ENCODE assay signal across 12 cellular contexts in the genomic region with DNA sequence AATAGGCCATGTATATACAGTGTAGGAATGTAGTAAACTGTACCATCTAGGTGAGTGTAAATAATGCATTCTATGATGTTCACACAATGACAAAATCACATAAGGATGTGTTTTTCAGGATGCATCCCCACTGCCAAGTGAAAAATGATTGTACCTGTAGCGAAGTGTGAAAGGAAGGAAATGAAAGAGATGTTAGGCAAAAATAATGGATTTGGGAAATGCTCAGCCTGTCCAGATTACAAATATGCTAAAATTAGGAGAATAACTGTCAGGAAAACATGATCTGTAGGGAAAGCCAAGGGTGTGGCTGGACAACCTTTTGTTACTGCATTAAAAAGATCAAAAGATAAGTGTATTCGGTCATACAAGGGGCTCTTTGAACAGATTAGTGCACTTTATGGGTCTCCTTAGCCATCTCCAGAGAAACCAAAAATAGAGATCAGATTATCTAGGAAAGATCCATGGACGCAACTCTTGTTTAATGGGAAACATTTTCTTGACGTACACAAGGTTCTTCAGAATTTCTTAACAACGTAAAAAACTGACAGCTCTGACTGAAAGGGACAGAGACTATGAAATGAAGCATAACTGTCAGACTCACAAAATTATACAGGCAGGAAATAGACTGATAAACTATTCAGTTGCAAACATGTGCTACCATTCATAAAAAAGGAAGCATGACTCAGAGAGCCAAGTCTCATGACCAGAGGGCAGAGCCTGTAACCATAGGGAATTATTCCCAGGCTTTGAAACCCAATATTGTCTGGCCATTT.
A peak's percentile ranks its signal among the peaks of the same experiment; 100 is the strongest.
DNase-seq lines count a peak whose midpoint lies in the region; ATAC-seq and TF ChIP-seq lines count a peak whose summit lies in the region.
"Had no signal": no experiment of that assay in that cellular context is flagged by ENCODE, and none has a peak within 500 bp of the region (broad histone marks: within the 10 kb centered on the region; RNA-seq: fewer than 3 reads in every experiment).

No MANE protein-coding gene starts in this region.

- POLR2A ChIA-PET in naive thymus-derived CD4-positive, alpha-beta T cell (lab: Charles Lee): no interaction called here
- POLR2A ChIA-PET in Caco-2 (lab: Charles Lee): no interaction called here
- POLR2A ChIA-PET in activated CD4-positive, alpha-beta memory T cell treated with anti-CD3 and anti-CD28 coated beads, Interleukin-2, amount 10 ng/mL, durations not matched to agents 7 days and 5 days (lab: Charles Lee): no interaction called here

- peak; percentile 64 for ATAC-seq in naive thymus-derived CD4-positive, alpha-beta T cell
- ATAC-seq: HCT116 had no signal

- H3K27me3 Mint-ChIP-seq in dendritic cell treated with granulocyte-macrophage colony-stimulating factor and Interleukin-4, amounts not matched to agents 40 ng/mL and 50 ng/mL, for 4 days: no peaks in the 10 kb centered on the region
- peaks cover 0 to 5% (median 0%) of the 10 kb centered on the region in 5 donors for H3K27me3 Mint-ChIP-seq in naive thymus-derived CD4-positive, alpha-beta T cell
- peaks cover 7% of the 10 kb centered on the region for H3K27me3 Mint-ChIP-seq in Caco-2 (ENCODE audit: insufficient read depth, unreplicated experiment)
- no peaks in the 10 kb centered on the region for H3K27me3 Mint-ChIP-seq in activated CD4-positive, alpha-beta memory T cell treated with anti-CD3 and anti-CD28 coated beads, Interleukin-2, amount 10 ng/mL, durations not matched to agents 7 days and 5 days
- no peaks in the 10 kb centered on the region for H3K27me3 Mint-ChIP-seq in activated naive CD8-positive, alpha-beta T cell treated with anti-CD3 and anti-CD28 coated beads for 36 hours
- H3K27me3 Mint-ChIP-seq: activated naive CD4-positive, alpha-beta T cell treated with anti-CD3 and anti-CD28 coated beads, Interleukin-2, amount 50 U/mL, for 24 hours had no signal

- H3K4me1 ChIP-seq in naive thymus-derived CD4-positive, alpha-beta T cell (ENCODE audit: control insufficient read depth in 2 of 2, insufficient read depth in 2 of 2, low read length in 2 of 2): no peaks in the 10 kb centered on the region
- H3K4me1 ChIP-seq in Caco-2: no peaks in the 10 kb centered on the region

- H3K36me3 ChIP-seq in naive thymus-derived CD4-positive, alpha-beta T cell (ENCODE audit: control insufficient read depth in 2 of 3, insufficient read depth in 3 of 3, low read length in 3 of 3): no peaks in the 10 kb centered on the region
- no peaks in the 10 kb centered on the region for H3K36me3 ChIP-seq in Caco-2 (ENCODE audit: control insufficient read depth, insufficient read depth, low read length)
- H3K36me3 ChIP-seq: upper lobe of left lung had no signal

- H3K9me3 ChIP-seq in naive thymus-derived CD4-positive, alpha-beta T cell (ENCODE audit: control insufficient read depth in 2 of 3, low read length in 3 of 3): no peaks in the 10 kb centered on the region
- no peaks in the 10 kb centered on the region for H3K9me3 ChIP-seq in Caco-2
- H3K9me3 ChIP-seq: upper lobe of left lung had no signal

- no TSS peak for BruUV-seq in Caco-2 (replicated peaks; lab: Mats Ljungman, UMichigan)

- no peaks in the 10 kb centered on the region for H3K27me3 ChIP-seq in naive thymus-derived CD4-positive, alpha-beta T cell (ENCODE audit: control insufficient read depth in 2 of 2, insufficient read depth in 2 of 2, low read length in 2 of 2)
- H3K27me3 ChIP-seq in Caco-2 (replicated peaks; ENCODE audit: control insufficient read depth, insufficient read depth, low read length): no peaks in the 10 kb centered on the region
- H3K27me3 ChIP-seq: upper lobe of left lung had no signal

- H3K9me3 Mint-ChIP-seq in dendritic cell treated with granulocyte-macrophage colony-stimulating factor and Interleukin-4, amounts not matched to agents 40 ng/mL and 50 ng/mL, for 4 days: peaks cover 13% of the 10 kb centered on the region
- H3K9me3 Mint-ChIP-seq in naive thymus-derived CD4-positive, alpha-beta T cell: peaks cover 0 to 11% (median 1%) of the 10 kb centered on the region in 11 donors
- H3K9me3 Mint-ChIP-seq in Caco-2 (ENCODE audit: unreplicated experiment): no peaks in the 10 kb centered on the region
- H3K9me3 Mint-ChIP-seq in activated CD4-positive, alpha-beta memory T cell treated with anti-CD3 and anti-CD28 coated beads, Interleukin-2, amount 10 ng/mL, durations not matched to agents 7 days and 5 days: no peaks in the 10 kb centered on the region
- H3K9me3 Mint-ChIP-seq in activated naive CD8-positive, alpha-beta T cell treated with anti-CD3 and anti-CD28 coated beads for 36 hours: peaks cover 2% of the 10 kb centered on the region

- DNase-seq in EH (ENCODE audit: low read depth): peak; percentile 85
- peak; percentile 91 for DNase-seq in MV-4-11 (lab: John Stamatoyannopoulos, UW)
- no peak for DNase-seq in naive thymus-derived CD4-positive, alpha-beta T cell
- no peak for DNase-seq in Caco-2
- no peak for DNase-seq in activated CD4-positive, alpha-beta memory T cell treated with anti-CD3 and anti-CD28 coated beads, Interleukin-2, amount 10 ng/mL, durations not matched to agents 7 days and 5 days
- DNase-seq in activated naive CD8-positive, alpha-beta T cell treated with anti-CD3 and anti-CD28 coated beads for 36 hours: no peak
- DNase-seq in SKM-1 treated with dmso at 0.1 percent for 144 hours (lab: John Stamatoyannopoulos, UW; ENCODE audit: unreplicated experiment): no peak
- DNase-seq: NCI-H1105 treated with DMSO at 0.1 percent for 48 hours had no signal

- intact Hi-C loops in dendritic cell treated with granulocyte-macrophage colony-stimulating factor and Interleukin-4, amounts not matched to agents 40 ng/mL and 50 ng/mL, for 4 days (cut with micrococcal nuclease): loop anchor here (5.0 kb wide), 2 partner anchors 252 to 412 kb away; a partner anchor contains a TSS
- intact Hi-C loops in naive thymus-derived CD4-positive, alpha-beta T cell (cut with micrococcal nuclease): no loop called here
- intact Hi-C loops in Caco-2 (cut with micrococcal nuclease; ENCODE audit: unreplicated experiment): no loop called here

- TF ChIP-seq CTCF in Caco-2 (IDR thresholded peaks at IDR 0.05; ENCODE audit: insufficient read depth in 1 of 2, low read depth in 1 of 2, low read length in 1 of 2, severe bottlenecking in 1 of 2, unreplicated experiment in 1 of 2): no peak

- CTCF ChIA-PET in naive thymus-derived CD4-positive, alpha-beta T cell (lab: Charles Lee): no interaction called here
- CTCF ChIA-PET in Caco-2 (lab: Charles Lee): no interaction called here
- CTCF ChIA-PET in activated CD4-positive, alpha-beta memory T cell treated with anti-CD3 and anti-CD28 coated beads, Interleukin-2, amount 10 ng/mL, durations not matched to agents 7 days and 5 days (lab: Charles Lee): no interaction called here

- no peak overlapping the region for H3K4me3 ChIP-seq in naive thymus-derived CD4-positive, alpha-beta T cell (ENCODE audit: low read length)
- H3K4me3 ChIP-seq in Caco-2 (ENCODE audit: low read depth, low read length): no peak overlapping the region
- H3K4me3 ChIP-seq: upper lobe of left lung had no signal

- H3K4me1 Mint-ChIP-seq in dendritic cell treated with granulocyte-macrophage colony-stimulating factor and Interleukin-4, amounts not matched to agents 40 ng/mL and 50 ng/mL, for 4 days (ENCODE audit: low read depth): peaks cover 35% of the 10 kb centered on the region
- no peaks in the 10 kb centered on the region for H3K4me1 Mint-ChIP-seq in naive thymus-derived CD4-positive, alpha-beta T cell
- no peaks in the 10 kb centered on the region for H3K4me1 Mint-ChIP-seq in Caco-2 (ENCODE audit: low read depth, unreplicated experiment)
- no peaks in the 10 kb centered on the region for H3K4me1 Mint-ChIP-seq in activated CD4-positive, alpha-beta memory T cell treated with anti-CD3 and anti-CD28 coated beads, Interleukin-2, amount 10 ng/mL, durations not matched to agents 7 days and 5 days
- H3K4me1 Mint-ChIP-seq in activated naive CD8-positive, alpha-beta T cell treated with anti-CD3 and anti-CD28 coated beads for 36 hours: no peaks in the 10 kb centered on the region
- H3K4me1 Mint-ChIP-seq: activated naive CD4-positive, alpha-beta T cell treated with anti-CD3 and anti-CD28 coated beads, Interleukin-2, amount 50 U/mL, for 24 hours had no signal

- no peak overlapping the region for H3K4me3 Mint-ChIP-seq in dendritic cell treated with granulocyte-macrophage colony-stimulating factor and Interleukin-4, amounts not matched to agents 40 ng/mL and 50 ng/mL, for 4 days
- no peak overlapping the region for H3K4me3 Mint-ChIP-seq in naive thymus-derived CD4-positive, alpha-beta T cell
- no peak overlapping the region for H3K4me3 Mint-ChIP-seq in Caco-2 (ENCODE audit: unreplicated experiment)
- H3K4me3 Mint-ChIP-seq in activated CD4-positive, alpha-beta memory T cell treated with anti-CD3 and anti-CD28 coated beads, Interleukin-2, amount 10 ng/mL, durations not matched to agents 7 days and 5 days: no peak overlapping the region
- no peak overlapping the region for H3K4me3 Mint-ChIP-seq in activated naive CD8-positive, alpha-beta T cell treated with anti-CD3 and anti-CD28 coated beads for 36 hours
- H3K4me3 Mint-ChIP-seq: activated naive CD4-positive, alpha-beta T cell treated with anti-CD3 and anti-CD28 coated beads, Interleukin-2, amount 50 U/mL, for 24 hours had no signal

- peak overlapping the region; percentile 59 for H3K27ac Mint-ChIP-seq in dendritic cell treated with granulocyte-macrophage colony-stimulating factor and Interleukin-4, amounts not matched to agents 40 ng/mL and 50 ng/mL, for 4 days
- H3K27ac Mint-ChIP-seq in naive thymus-derived CD4-positive, alpha-beta T cell: no peak overlapping the region
- H3K27ac Mint-ChIP-seq in Caco-2 (ENCODE audit: unreplicated experiment): no peak overlapping the region
- no peak overlapping the region for H3K27ac Mint-ChIP-seq in activated CD4-positive, alpha-beta memory T cell treated with anti-CD3 and anti-CD28 coated beads, Interleukin-2, amount 10 ng/mL, durations not matched to agents 7 days and 5 days
- no peak overlapping the region for H3K27ac Mint-ChIP-seq in activated naive CD8-positive, alpha-beta T cell treated with anti-CD3 and anti-CD28 coated beads for 36 hours
- H3K27ac Mint-ChIP-seq: activated naive CD4-positive, alpha-beta T cell treated with anti-CD3 and anti-CD28 coated beads, Interleukin-2, amount 50 U/mL, for 24 hours had no signal

- H3K27ac ChIP-seq in naive thymus-derived CD4-positive, alpha-beta T cell (ENCODE audit: low read depth, low read length): no peak overlapping the region

- no peaks in the 10 kb centered on the region for H3K36me3 Mint-ChIP-seq in dendritic cell treated with granulocyte-macrophage colony-stimulating factor and Interleukin-4, amounts not matched to agents 40 ng/mL and 50 ng/mL, for 4 days (ENCODE audit: low read depth)
- no peaks in the 10 kb centered on the region for H3K36me3 Mint-ChIP-seq in naive thymus-derived CD4-positive, alpha-beta T cell
- no peaks in the 10 kb centered on the region for H3K36me3 Mint-ChIP-seq in Caco-2 (ENCODE audit: insufficient read depth, unreplicated experiment)
- H3K36me3 Mint-ChIP-seq in activated CD4-positive, alpha-beta memory T cell treated with anti-CD3 and anti-CD28 coated beads, Interleukin-2, amount 10 ng/mL, durations not matched to agents 7 days and 5 days (ENCODE audit: low read depth): no peaks in the 10 kb centered on the region
- no peaks in the 10 kb centered on the region for H3K36me3 Mint-ChIP-seq in activated naive CD8-positive, alpha-beta T cell treated with anti-CD3 and anti-CD28 coated beads for 36 hours
- H3K36me3 Mint-ChIP-seq: activated naive CD4-positive, alpha-beta T cell treated with anti-CD3 and anti-CD28 coated beads, Interleukin-2, amount 50 U/mL, for 24 hours had no signal

Comparison
In these comparisons a context has a peak if more than half of its experiments do, and no peak if none do; other contexts are left out.
1. DNase-seq: peak in EH (single experiment) and MV-4-11 (single experiment); none in naive thymus-derived CD4-positive, alpha-beta T cell (0 of 9), Caco-2 (0 of 2), activated CD4-positive, alpha-beta memory T cell treated with anti-CD3 and anti-CD28 coated beads, Interleukin-2, amount 10 ng/mL, durations not matched to agents 7 days and 5 days (single experiment), activated naive CD8-positive, alpha-beta T cell treated with anti-CD3 and anti-CD28 coated beads for 36 hours (single experiment) and SKM-1 treated with dmso at 0.1 percent for 144 hours (single experiment).